Comparison of ENCODE assay signal across 1 cellular context in the genomic region with DNA sequence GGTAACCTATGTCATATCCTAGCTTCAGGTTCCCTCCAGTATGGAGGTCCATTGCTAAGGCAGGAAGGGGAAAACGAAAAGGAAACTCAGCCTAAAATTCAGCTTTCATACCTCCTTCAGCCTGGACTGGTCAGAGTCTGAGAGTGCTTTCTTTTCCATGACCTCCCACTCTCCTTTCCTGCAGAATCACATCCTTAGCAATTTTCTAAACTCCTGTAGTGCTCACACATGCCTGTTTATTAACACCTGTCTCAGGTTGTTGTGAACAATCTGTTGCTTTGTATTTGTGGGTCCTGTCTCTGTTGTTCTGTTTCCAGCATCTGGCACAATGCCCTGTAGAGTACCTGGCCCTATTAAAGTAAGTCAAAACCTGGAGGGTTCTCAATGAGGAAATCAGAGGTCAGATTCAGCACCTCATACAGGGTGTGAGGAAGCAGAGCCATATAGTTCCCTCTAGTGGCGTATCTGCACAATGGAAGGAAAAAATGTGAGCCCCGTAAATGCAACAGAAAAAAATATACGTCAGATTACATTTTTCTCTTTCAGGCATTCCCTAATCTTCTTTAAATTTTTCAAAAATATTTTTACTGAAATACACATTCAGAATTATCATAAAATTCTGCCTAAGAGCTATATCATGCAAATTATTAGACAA.
TF ChIP-seq lines count a peak whose summit lies in the region.

No MANE protein-coding gene starts in this region.

TF ChIP-seq in HepG2, 621 proteins besides CTCF, POLR2A, EP300 and RAD21:
- peak; percentile 29 for TF ChIP-seq STAG1 (CRISPR knock-in tag; IDR thresholded peaks at IDR 0.05)
